8 cellular contexts compared by ENCODE assay signal in genomic region chr14:34628681-34629135, GRCh38. TPM values are rescaled to one million over a fixed set of nuclear protein-coding genes. Genes with fewer than 3 reads are reported as not detected.
A peak's percentile ranks its signal among the peaks of the same experiment; 100 is the strongest.
DNase-seq lines count a peak whose midpoint lies in the region; ATAC-seq and TF ChIP-seq lines count a peak whose summit lies in the region.

No MANE protein-coding gene starts in this region.

- TF ChIP-seq CTCF in A673 (conservative IDR thresholded peaks at IDR 0.05; ENCODE audit: low read depth, low read length) (no peak), HL-60 (IDR thresholded peaks at IDR 0.05; ENCODE audit: insufficient read depth, low read length) (no peak), fibroblast of pulmonary artery (IDR thresholded peaks at IDR 0.05; ENCODE audit: low read length, missing control alignments) (no peak), sigmoid colon (IDR thresholded peaks at IDR 0.05) (no peak)

- no TSS peak for BruUV-seq in A673 (replicated peaks; lab: Mats Ljungman, UMichigan)

- POLR2A ChIA-PET in A673 (lab: Charles Lee; ENCODE audit: low non-redundant PET) = no interaction called here

- H3K4me3 ChIP-seq in A673 (ENCODE audit: low read depth, low read length, poor library complexity, severe bottlenecking) (peak overlapping the region; percentile 88), HL-60 (replicated peaks; ENCODE audit: insufficient read depth, low read length) (peak overlapping the region; percentile 98), fibroblast of pulmonary artery (replicated peaks; ENCODE audit: low read depth, low read length) (peak overlapping the region; percentile 95), sigmoid colon (peak overlapping the region; percentile 70 to 96 (median 89))

- H3K27ac ChIP-seq in A673 (ENCODE audit: low read depth, low read length, poor library complexity, severe bottlenecking) (no peak overlapping the region), HL-60 (replicated peaks) (no peak overlapping the region), sigmoid colon (peak overlapping the region in 3 of 4 donors; percentile 90 to 97 (median 96))

- ATAC-seq in GM19455 (IDR thresholded peaks at IDR 0.05; ENCODE audit: unreplicated experiment) (no peak), HG02852 (IDR thresholded peaks at IDR 0.05; ENCODE audit: unreplicated experiment) (no peak)

- no peaks in the 10 kb centered on the region for H3K27me3 ChIP-seq in A673 (replicated peaks; ENCODE audit: insufficient read depth, low read depth, low read length, poor library complexity)
- no peaks in the 10 kb centered on the region for H3K27me3 ChIP-seq in HL-60 (ENCODE audit: insufficient read depth, poor library complexity, severe bottlenecking)
- H3K27me3 ChIP-seq in sigmoid colon = no peaks in the 10 kb centered on the region

- H3K9me3 ChIP-seq in A673 (ENCODE audit: low read depth, low read length, poor library complexity, severe bottlenecking) = no peaks in the 10 kb centered on the region
- no peaks in the 10 kb centered on the region for H3K9me3 ChIP-seq in sigmoid colon

- no peak for TF ChIP-seq EP300 in sigmoid colon (IDR thresholded peaks at IDR 0.05)

- CTCF ChIA-PET in A673 (lab: Charles Lee) = no interaction called here

- H3K36me3 ChIP-seq in A673 (ENCODE audit: insufficient read depth, low read length, poor library complexity, severe bottlenecking) (peaks cover 4% of the 10 kb centered on the region), sigmoid colon (peaks cover 0 to 16% (median 0%) of the 10 kb centered on the region in 4 donors)

- intact Hi-C loops in A673 (cut with micrococcal nuclease; ENCODE audit: unreplicated experiment) (no loop called here), sigmoid colon (cut with DNase I) (no loop called here)

- DNase-seq in A673 (ENCODE audit: low spot score) (peak; percentile 14), HL-60 (ENCODE audit: low read depth in 1 of 2, low spot score in 1 of 2) (no peak), fibroblast of pulmonary artery (ENCODE audit: low read depth) (peak; percentile 20), sigmoid colon (no peak), putamen (ENCODE audit: low spot score) (no peak)
- peak; percentile 59 for DNase-seq in activated CD8-positive, alpha-beta memory T cell treated with anti-CD3 and anti-CD28 coated beads for 24 hours

- H3K4me1 ChIP-seq in A673 (ENCODE audit: insufficient read depth, low read length, poor library complexity, severe bottlenecking) (peaks cover 7% of the 10 kb centered on the region), sigmoid colon (peaks cover 0 to 34% (median 25%) of the 10 kb centered on the region in 4 donors)

- no peak for TF ChIP-seq POLR2A in sigmoid colon (IDR thresholded peaks at IDR 0.05)

- 7 to 19% methylated on average over 5 of the region's 5 CpGs for WGBS in sigmoid colon, 2 donors

RNA-seq across cellular contexts. Expression of gene SNX6, which starts 1.2 kb away (rescaled TPM):
- total RNA-seq in A673 (2021) = 64.2 and 67.5 TPM in 2 replicates
- 100 to 1,000 TPM in 2 of 4 donors, 10 to 100 TPM in 2; 79.0 to 136 (median 108) TPM for total RNA-seq in sigmoid colon
- 100 to 1,000 TPM in 1 of 3 donors, 10 to 100 TPM in 2; 69.4 to 105 (median 72.7) TPM for polyA plus RNA-seq in sigmoid colon

Comparison
In these comparisons a context has a peak if more than half of its experiments do, and no peak if none do; other contexts are left out.
1. DNase-seq: peak in A673 (single experiment), activated CD8-positive, alpha-beta memory T cell treated with anti-CD3 and anti-CD28 coated beads for 24 hours (single experiment) and fibroblast of pulmonary artery (single experiment); none in HL-60 (0 of 2), sigmoid colon (single experiment) and putamen (single experiment).
2. H3K27ac ChIP-seq: peak in sigmoid colon (3 of 4); none in A673 (single experiment) and HL-60 (single experiment).
3. Peak in every context shown above with its lines, with median percentiles within 50 percentile points of each other: H3K4me3 ChIP-seq.